1 cellular context compared by ENCODE assay signal in the genomic region with DNA sequence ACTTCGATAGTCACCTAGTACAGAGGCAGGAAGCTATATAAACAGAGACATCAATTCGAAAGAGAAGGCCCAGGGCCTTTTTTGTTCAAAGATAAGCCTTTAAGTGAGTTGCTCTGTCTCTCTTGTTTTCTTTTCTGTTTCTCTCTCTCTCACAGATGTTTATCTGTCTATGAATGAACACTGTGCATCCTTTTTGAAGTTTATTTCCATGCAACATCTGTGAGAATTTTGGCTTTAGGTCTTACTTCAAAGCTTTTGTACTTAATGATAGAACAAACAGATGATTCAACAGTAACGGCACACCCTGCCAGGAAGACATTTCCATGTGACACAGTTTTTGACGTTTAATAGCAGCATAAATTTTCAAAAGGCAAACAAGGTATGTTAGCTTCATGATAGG.
TF ChIP-seq lines count a peak whose summit lies in the region.

No MANE protein-coding gene starts in this region.

TF ChIP-seq in HepG2, 621 proteins besides CTCF, POLR2A, EP300 and RAD21 (continued from another document and continues in another):
- no peak for TF ChIP-seq FUBP1 (CRISPR knock-in tag; IDR thresholded peaks at IDR 0.05; ENCODE audit: borderline replicate concordance)
- no peak for TF ChIP-seq ZNF644 (CRISPR knock-in tag; IDR thresholded peaks at IDR 0.05; ENCODE audit: low read depth)
- TF ChIP-seq MZF1 (CRISPR knock-in tag; IDR thresholded peaks at IDR 0.05; ENCODE audit: borderline replicate concordance), result no peak
- TF ChIP-seq RORA (CRISPR knock-in tag; IDR thresholded peaks at IDR 0.05), result no peak
- no peak for TF ChIP-seq SPEN (CRISPR knock-in tag; IDR thresholded peaks at IDR 0.05; ENCODE audit: low read depth)
- TF ChIP-seq, protein P1, sequence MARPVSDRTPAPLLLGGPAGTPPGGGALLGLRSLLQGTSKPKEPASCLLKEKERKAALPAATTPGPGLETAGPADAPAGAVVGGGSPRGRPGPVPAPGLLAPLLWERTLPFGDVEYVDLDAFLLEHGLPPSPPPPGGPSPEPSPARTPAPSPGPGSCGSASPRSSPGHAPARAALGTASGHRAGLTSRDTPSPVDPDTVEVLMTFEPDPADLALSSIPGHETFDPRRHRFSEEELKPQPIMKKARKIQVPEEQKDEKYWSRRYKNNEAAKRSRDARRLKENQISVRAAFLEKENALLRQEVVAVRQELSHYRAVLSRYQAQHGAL (CRISPR knock-in tag; IDR thresholded peaks at IDR 0.05; ENCODE audit: not compliant biosample characterization), result no peak
- no peak for TF ChIP-seq ZNF260 (CRISPR knock-in tag; IDR thresholded peaks at IDR 0.05; ENCODE audit: borderline replicate concordance, low read depth)
- TF ChIP-seq HNRNPH1 (optimal IDR thresholded peaks at IDR 0.05; ENCODE audit: low read depth, low read length), result no peak
- no peak for TF ChIP-seq NFYC (CRISPR knock-in tag; IDR thresholded peaks at IDR 0.05)
- no peak for TF ChIP-seq ZNF124 (CRISPR knock-in tag; IDR thresholded peaks at IDR 0.05)
- no peak for TF ChIP-seq PHF8 (CRISPR knock-in tag; IDR thresholded peaks at IDR 0.05)
- no peak for TF ChIP-seq ZNF782 (CRISPR knock-in tag; IDR thresholded peaks at IDR 0.05; ENCODE audit: borderline replicate concordance)
- no peak for TF ChIP-seq SMYD3 (CRISPR knock-in tag; IDR thresholded peaks at IDR 0.05)
- TF ChIP-seq FOXK1 (CRISPR knock-in tag; IDR thresholded peaks at IDR 0.05; ENCODE audit: borderline replicate concordance, low read depth), result 0 out of 2 replicates have a peak, but pooled peaks have one; percentile 43
- peak; percentile 42 for TF ChIP-seq SAP130 (CRISPR knock-in tag; IDR thresholded peaks at IDR 0.05; ENCODE audit: low read depth)
- no peak for TF ChIP-seq PHF20 (CRISPR knock-in tag; IDR thresholded peaks at IDR 0.05)
- TF ChIP-seq ZMYM2 (CRISPR knock-in tag; IDR thresholded peaks at IDR 0.05), result no peak
- no peak for TF ChIP-seq MEIS2 (CRISPR knock-in tag; IDR thresholded peaks at IDR 0.05)
- TF ChIP-seq ZNF891 (CRISPR knock-in tag; IDR thresholded peaks at IDR 0.05), result no peak
- TF ChIP-seq, protein P2, sequence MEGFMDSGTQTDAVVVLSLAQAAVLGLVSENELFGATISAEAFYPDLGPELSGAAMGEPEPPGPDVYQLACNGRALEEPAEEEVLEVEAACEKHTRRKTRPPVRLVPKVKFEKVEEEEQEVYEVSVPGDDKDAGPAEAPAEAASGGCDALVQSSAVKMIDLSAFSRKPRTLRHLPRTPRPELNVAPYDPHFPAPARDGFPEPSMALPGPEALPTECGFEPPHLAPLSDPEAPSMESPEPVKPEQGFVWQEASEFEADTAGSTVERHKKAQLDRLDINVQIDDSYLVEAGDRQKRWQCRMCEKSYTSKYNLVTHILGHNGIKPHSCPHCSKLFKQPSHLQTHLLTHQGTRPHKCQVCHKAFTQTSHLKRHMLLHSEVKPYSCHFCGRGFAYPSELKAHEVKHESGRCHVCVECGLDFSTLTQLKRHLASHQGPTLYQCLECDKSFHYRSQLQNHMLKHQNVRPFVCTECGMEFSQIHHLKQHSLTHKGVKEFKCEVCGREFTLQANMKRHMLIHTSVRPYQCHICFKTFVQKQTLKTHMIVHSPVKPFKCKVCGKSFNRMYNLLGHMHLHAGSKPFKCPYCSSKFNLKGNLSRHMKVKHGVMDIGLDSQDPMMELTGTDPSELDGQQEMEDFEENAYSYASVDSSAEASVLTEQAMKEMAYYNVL (CRISPR knock-in tag; IDR thresholded peaks at IDR 0.05; ENCODE audit: borderline replicate concordance), result 0 out of 2 replicates have a peak, but pooled peaks have one; percentile 36
- no peak for TF ChIP-seq NAIF1 (CRISPR knock-in tag; IDR thresholded peaks at IDR 0.05; ENCODE audit: borderline replicate concordance)
- TF ChIP-seq ZNF335 (CRISPR knock-in tag; IDR thresholded peaks at IDR 0.05), result no peak
- no peak for TF ChIP-seq ZNF432 (CRISPR knock-in tag; IDR thresholded peaks at IDR 0.05; ENCODE audit: borderline replicate concordance)
- TF ChIP-seq ZNF724P (CRISPR knock-in tag; IDR thresholded peaks at IDR 0.05; ENCODE audit: borderline replicate concordance), result no peak
- no peak for TF ChIP-seq IRF2 (CRISPR knock-in tag; IDR thresholded peaks at IDR 0.05)
- TF ChIP-seq SNAPC2 (CRISPR knock-in tag; IDR thresholded peaks at IDR 0.05), result no peak
- TF ChIP-seq ZMAT5 (CRISPR knock-in tag; IDR thresholded peaks at IDR 0.05; ENCODE audit: borderline replicate concordance, low read depth), result no peak
- TF ChIP-seq RELA (CRISPR knock-in tag; IDR thresholded peaks at IDR 0.05), result no peak
- no peak for TF ChIP-seq ZNF24 (IDR thresholded peaks at IDR 0.05)
- TF ChIP-seq, protein P3, sequence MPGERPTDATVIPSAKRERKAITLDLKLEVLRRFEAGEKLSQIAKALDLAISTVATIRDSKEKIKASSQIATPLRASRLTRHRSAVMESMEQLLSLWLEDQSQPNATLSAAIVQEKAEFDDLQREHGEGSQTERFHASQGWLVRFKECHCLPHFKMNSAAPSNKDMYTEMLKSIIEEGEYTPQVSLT (CRISPR knock-in tag; IDR thresholded peaks at IDR 0.05; ENCODE audit: borderline replicate concordance, low read depth), result no peak
- TF ChIP-seq ELF1 (CRISPR knock-in tag; IDR thresholded peaks at IDR 0.05), result no peak
- no peak for TF ChIP-seq FIP1L1 (IDR thresholded peaks at IDR 0.05; ENCODE audit: borderline replicate concordance, insufficient read depth, low read depth, low read length)
- peak; percentile 75 for TF ChIP-seq GATAD2A (CRISPR knock-in tag; IDR thresholded peaks at IDR 0.05)
- TF ChIP-seq ZBTB1 (CRISPR knock-in tag; IDR thresholded peaks at IDR 0.05; ENCODE audit: borderline replicate concordance), result no peak
- no peak for TF ChIP-seq HNF4G (IDR thresholded peaks at IDR 0.05; ENCODE audit: borderline replicate concordance, low read depth, low read length)
- no peak for TF ChIP-seq HNF4G (CRISPR knock-in tag; IDR thresholded peaks at IDR 0.05; ENCODE audit: borderline replicate concordance, low read depth)
- TF ChIP-seq, protein P4, sequence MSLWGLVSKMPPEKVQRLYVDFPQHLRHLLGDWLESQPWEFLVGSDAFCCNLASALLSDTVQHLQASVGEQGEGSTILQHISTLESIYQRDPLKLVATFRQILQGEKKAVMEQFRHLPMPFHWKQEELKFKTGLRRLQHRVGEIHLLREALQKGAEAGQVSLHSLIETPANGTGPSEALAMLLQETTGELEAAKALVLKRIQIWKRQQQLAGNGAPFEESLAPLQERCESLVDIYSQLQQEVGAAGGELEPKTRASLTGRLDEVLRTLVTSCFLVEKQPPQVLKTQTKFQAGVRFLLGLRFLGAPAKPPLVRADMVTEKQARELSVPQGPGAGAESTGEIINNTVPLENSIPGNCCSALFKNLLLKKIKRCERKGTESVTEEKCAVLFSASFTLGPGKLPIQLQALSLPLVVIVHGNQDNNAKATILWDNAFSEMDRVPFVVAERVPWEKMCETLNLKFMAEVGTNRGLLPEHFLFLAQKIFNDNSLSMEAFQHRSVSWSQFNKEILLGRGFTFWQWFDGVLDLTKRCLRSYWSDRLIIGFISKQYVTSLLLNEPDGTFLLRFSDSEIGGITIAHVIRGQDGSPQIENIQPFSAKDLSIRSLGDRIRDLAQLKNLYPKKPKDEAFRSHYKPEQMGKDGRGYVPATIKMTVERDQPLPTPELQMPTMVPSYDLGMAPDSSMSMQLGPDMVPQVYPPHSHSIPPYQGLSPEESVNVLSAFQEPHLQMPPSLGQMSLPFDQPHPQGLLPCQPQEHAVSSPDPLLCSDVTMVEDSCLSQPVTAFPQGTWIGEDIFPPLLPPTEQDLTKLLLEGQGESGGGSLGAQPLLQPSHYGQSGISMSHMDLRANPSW (CRISPR knock-in tag; IDR thresholded peaks at IDR 0.05; ENCODE audit: borderline replicate concordance), result no peak
- TF ChIP-seq ZNF614 (CRISPR knock-in tag; IDR thresholded peaks at IDR 0.05; ENCODE audit: borderline replicate concordance), result no peak
- TF ChIP-seq SIX1 (CRISPR knock-in tag; IDR thresholded peaks at IDR 0.05; ENCODE audit: borderline replicate concordance), result no peak
- TF ChIP-seq HOXD1 (CRISPR knock-in tag; IDR thresholded peaks at IDR 0.05), result no peak
- TF ChIP-seq ZBTB14 (CRISPR knock-in tag; IDR thresholded peaks at IDR 0.05), result no peak
- no peak for TF ChIP-seq SNAI1 (CRISPR knock-in tag; IDR thresholded peaks at IDR 0.05; ENCODE audit: borderline replicate concordance)
- no peak for TF ChIP-seq ZNF569 (CRISPR knock-in tag; IDR thresholded peaks at IDR 0.05; ENCODE audit: borderline replicate concordance)
- TF ChIP-seq SMC3 (IDR thresholded peaks at IDR 0.05; ENCODE audit: low read length), result no peak
- TF ChIP-seq, protein P5, sequence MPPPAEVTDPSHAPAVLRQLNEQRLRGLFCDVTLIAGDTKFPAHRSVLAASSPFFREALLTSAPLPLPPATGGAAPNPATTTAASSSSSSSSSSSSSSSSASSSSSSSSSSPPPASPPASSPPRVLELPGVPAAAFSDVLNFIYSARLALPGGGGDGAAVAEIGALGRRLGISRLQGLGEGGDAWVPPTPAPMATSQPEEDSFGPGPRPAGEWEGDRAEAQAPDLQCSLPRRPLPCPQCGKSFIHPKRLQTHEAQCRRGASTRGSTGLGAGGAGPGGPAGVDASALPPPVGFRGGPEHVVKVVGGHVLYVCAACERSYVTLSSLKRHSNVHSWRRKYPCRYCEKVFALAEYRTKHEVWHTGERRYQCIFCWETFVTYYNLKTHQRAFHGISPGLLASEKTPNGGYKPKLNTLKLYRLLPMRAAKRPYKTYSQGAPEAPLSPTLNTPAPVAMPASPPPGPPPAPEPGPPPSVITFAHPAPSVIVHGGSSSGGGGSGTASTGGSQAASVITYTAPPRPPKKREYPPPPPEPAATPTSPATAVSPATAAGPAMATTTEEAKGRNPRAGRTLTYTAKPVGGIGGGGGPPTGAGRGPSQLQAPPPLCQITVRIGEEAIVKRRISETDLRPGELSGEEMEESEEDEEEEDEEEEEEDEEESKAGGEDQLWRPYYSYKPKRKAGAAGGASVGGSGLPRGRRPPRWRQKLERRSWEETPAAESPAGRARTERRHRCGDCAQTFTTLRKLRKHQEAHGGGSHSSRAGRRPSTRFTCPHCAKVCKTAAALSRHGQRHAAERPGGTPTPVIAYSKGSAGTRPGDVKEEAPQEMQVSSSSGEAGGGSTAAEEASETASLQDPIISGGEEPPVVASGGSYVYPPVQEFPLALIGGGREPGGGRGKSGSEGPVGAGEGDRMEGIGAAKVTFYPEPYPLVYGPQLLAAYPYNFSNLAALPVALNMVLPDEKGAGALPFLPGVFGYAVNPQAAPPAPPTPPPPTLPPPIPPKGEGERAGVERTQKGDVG (CRISPR knock-in tag; IDR thresholded peaks at IDR 0.05; ENCODE audit: borderline replicate concordance), result no peak
- TF ChIP-seq ZNF460 (CRISPR knock-in tag; IDR thresholded peaks at IDR 0.05; ENCODE audit: borderline replicate concordance), result no peak
- peak; percentile 53; the same call in 1 of the 2 replicates for TF ChIP-seq MIER3 (CRISPR knock-in tag; IDR thresholded peaks at IDR 0.05; ENCODE audit: borderline replicate concordance)
- TF ChIP-seq NFKBIZ (CRISPR knock-in tag; IDR thresholded peaks at IDR 0.05), result 0 out of 2 replicates have a peak, but pooled peaks have one; percentile 40
- TF ChIP-seq ASH2L (IDR thresholded peaks at IDR 0.05; ENCODE audit: insufficient read length, low read depth, low read length), result no peak
- no peak for TF ChIP-seq MIER2 (CRISPR knock-in tag; IDR thresholded peaks at IDR 0.05)
- no peak for TF ChIP-seq GABPB1 (CRISPR knock-in tag; IDR thresholded peaks at IDR 0.05)
- TF ChIP-seq FOXJ3 (CRISPR knock-in tag; IDR thresholded peaks at IDR 0.05; ENCODE audit: borderline replicate concordance), result peak; percentile 56; the same call in 1 of the 2 replicates
- TF ChIP-seq KLF11 (CRISPR knock-in tag; IDR thresholded peaks at IDR 0.05), result no peak
- TF ChIP-seq MBD4 (IDR thresholded peaks at IDR 0.05; ENCODE audit: borderline replicate concordance, low read length), result 0 out of 2 replicates have a peak, but pooled peaks have one; percentile 74
- no peak; the same call in 1 of the 2 replicates for TF ChIP-seq ZFP36L1 (CRISPR knock-in tag; IDR thresholded peaks at IDR 0.05)
- TF ChIP-seq ZNF383 (CRISPR knock-in tag; IDR thresholded peaks at IDR 0.05; ENCODE audit: borderline replicate concordance), result no peak
- TF ChIP-seq NR2F1 (CRISPR knock-in tag; IDR thresholded peaks at IDR 0.05), result no peak
- TF ChIP-seq CHD2 (IDR thresholded peaks at IDR 0.05; ENCODE audit: low read depth, low read length), result no peak
- no peak for TF ChIP-seq NFE2 (CRISPR knock-in tag; IDR thresholded peaks at IDR 0.05)
- no peak for TF ChIP-seq HMGA1 (CRISPR knock-in tag; conservative IDR thresholded peaks at IDR 0.05)
- TF ChIP-seq YY1 (IDR thresholded peaks at IDR 0.05; ENCODE audit: insufficient read depth, insufficient replicate concordance, low read depth, low read length), result no peak
- TF ChIP-seq DNMT3B (CRISPR knock-in tag; conservative IDR thresholded peaks at IDR 0.05), result no peak
- TF ChIP-seq TEAD3 (CRISPR knock-in tag; optimal IDR thresholded peaks at IDR 0.05; ENCODE audit: borderline replicate concordance), result no peak
- no peak for TF ChIP-seq TMF1 (CRISPR knock-in tag; IDR thresholded peaks at IDR 0.05; ENCODE audit: low read depth)
- no peak for TF ChIP-seq CCAR2 (optimal IDR thresholded peaks at IDR 0.05; ENCODE audit: low read depth, low read length)
